14 cellular contexts compared by ENCODE assay signal in genomic region chr1:170700842-170701305, GRCh38. TPM values are rescaled to one million over a fixed set of nuclear protein-coding genes. Genes with fewer than 3 reads are reported as not detected.
DNase-seq lines count a peak whose midpoint lies in the region; ATAC-seq and TF ChIP-seq lines count a peak whose summit lies in the region.
"Had no signal": no experiment of that assay in that cellular context is flagged by ENCODE, and none has a peak within 500 bp of the region (broad histone marks: within the 10 kb centered on the region; RNA-seq: fewer than 3 reads in every experiment).

No MANE protein-coding gene starts in this region.

- no peaks in the 10 kb centered on the region for H3K4me1 Mint-ChIP-seq in endodermal cell

- H3K9me2 ChIP-seq in hepatocyte (replicated peaks; ENCODE audit: insufficient read depth), result no peaks in the 10 kb centered on the region

- 81 to 82% methylated on average over 1 of the region's 1 CpG for WGBS in heart right ventricle, 2 donors
- 63% methylated on average over 1 of the region's 1 CpG for WGBS in hepatocyte (ENCODE audit: low lambda C conversion rate, missing lambda C conversion rate)
- WGBS in endodermal cell (ENCODE audit: insufficient coverage in 1 of 2, insufficient read length in 1 of 2), 2 experiments, result 83 to 100% methylated on average over 1 of the region's 1 CpG

- no peak for TF ChIP-seq POLR2A in vagina (IDR thresholded peaks at IDR 0.05)

- ATAC-seq in heart right ventricle (peak in 3 of 8 donors; percentile 26 to 68 (median 47)), left ventricle myocardium superior (no peak), GM19023 (IDR thresholded peaks at IDR 0.05; ENCODE audit: unreplicated experiment) (no peak)

- H3K4me1 ChIP-seq in heart right ventricle (peaks cover 11 to 57% (median 52%) of the 10 kb centered on the region in 9 donors), hepatocyte (ENCODE audit: insufficient read depth) (peaks cover 17% of the 10 kb centered on the region), vagina (peaks cover 81% of the 10 kb centered on the region), endodermal cell (ENCODE audit: control insufficient read depth, insufficient read depth, low read length) (no peaks in the 10 kb centered on the region)
- H3K4me1 ChIP-seq: parathyroid adenoma had no signal

- in situ Hi-C loops in astrocyte of the spinal cord (cut with HindIII; ENCODE audit: low sequenced_read_pairs), result no loop called here

- intact Hi-C loops in heart right ventricle (cut with DNase I) (no loop called here), left ventricle myocardium superior (cut with micrococcal nuclease) (no loop called here), vagina (cut with DNase I) (no loop called here)

- H3K36me3 ChIP-seq in heart right ventricle (no peaks in the 10 kb centered on the region), hepatocyte (replicated peaks; ENCODE audit: insufficient read depth, low read depth) (no peaks in the 10 kb centered on the region), vagina (no peaks in the 10 kb centered on the region), endodermal cell (ENCODE audit: control insufficient read depth, insufficient read depth, low read length) (no peaks in the 10 kb centered on the region)

- H3K4me2 ChIP-seq in hepatocyte, result no peak overlapping the region

- H3K9ac ChIP-seq in endodermal cell (ENCODE audit: extremely low read depth, low read length, poor library complexity, severe bottlenecking), result no peak overlapping the region
- H3K9ac ChIP-seq: parathyroid adenoma had no signal

- H3K27me3 ChIP-seq in heart right ventricle, result no peaks in the 10 kb centered on the region
- H3K27me3 ChIP-seq in hepatocyte, result no peaks in the 10 kb centered on the region
- H3K27me3 ChIP-seq in vagina, result no peaks in the 10 kb centered on the region
- no peaks in the 10 kb centered on the region for H3K27me3 ChIP-seq in endodermal cell (ENCODE audit: control insufficient read depth, insufficient read depth, low read length, poor library complexity, severe bottlenecking)

- H3K36me3 Mint-ChIP-seq in endodermal cell (ENCODE audit: low read depth), result no peaks in the 10 kb centered on the region

- H3K9me3 ChIP-seq in heart right ventricle (no peaks in the 10 kb centered on the region), hepatocyte (ENCODE audit: low read depth) (no peaks in the 10 kb centered on the region), vagina (no peaks in the 10 kb centered on the region), endodermal cell (ENCODE audit: control insufficient read depth, low read length) (no peaks in the 10 kb centered on the region)

- no peak overlapping the region for H3K4me3 Mint-ChIP-seq in endodermal cell

- no peaks in the 10 kb centered on the region for H3K27me3 Mint-ChIP-seq in endodermal cell (ENCODE audit: insufficient read depth)

- no peak overlapping the region for H3K4me3 ChIP-seq in heart right ventricle
- no peak overlapping the region for H3K4me3 ChIP-seq in astrocyte of the spinal cord (ENCODE audit: low read depth, low read length)
- H3K4me3 ChIP-seq in hepatocyte, result no peak overlapping the region
- H3K4me3 ChIP-seq in vagina, result no peak overlapping the region
- no peak overlapping the region for H3K4me3 ChIP-seq in endodermal cell (ENCODE audit: low read length)

- no peaks in the 10 kb centered on the region for H3K9me3 Mint-ChIP-seq in endodermal cell

- TF ChIP-seq CTCF in heart right ventricle (IDR thresholded peaks at IDR 0.05) (no peak), astrocyte of the spinal cord (IDR thresholded peaks at IDR 0.05; ENCODE audit: low read depth, low read length) (no peak), hepatocyte (IDR thresholded peaks at IDR 0.05; ENCODE audit: poor library complexity) (no peak), vagina (IDR thresholded peaks at IDR 0.05) (no peak), endodermal cell (conservative IDR thresholded peaks at IDR 0.05) (no peak)

- H3K27ac Mint-ChIP-seq in endodermal cell, result no peak overlapping the region

- H4K20me1 ChIP-seq in hepatocyte (ENCODE audit: insufficient read depth, poor library complexity, severe bottlenecking), result peaks cover 13% of the 10 kb centered on the region

- no peak for DNase-seq in heart right ventricle
- DNase-seq in left ventricle myocardium superior, result no peak
- DNase-seq in astrocyte of the spinal cord (ENCODE audit: low read depth, low spot score), result peak; percentile 63
- no peak for DNase-seq in hepatocyte (ENCODE audit: low spot score)
- no peak for DNase-seq in vagina (ENCODE audit: extremely low spot score in 2 of 2)
- DNase-seq in endodermal cell, result no peak
- DNase-seq in cortex of kidney (lab: John Stamatoyannopoulos, UW), result no peak
- DNase-seq: activated effector memory CD4-positive, alpha-beta T cell treated with Interleukin-2 at 50 U/mL for 16 hours; head of caudate nucleus; NCI-H1436 treated with DMSO at 0.1 percent for 48 hours; NCI-H345 had no signal

- H3K27ac ChIP-seq in heart right ventricle, result peak overlapping the region in 7 of 10 donors; percentile 7 to 79 (median 49)
- H3K27ac ChIP-seq in hepatocyte, result peak overlapping the region; percentile 57
- peak overlapping the region; percentile 64 for H3K27ac ChIP-seq in vagina
- H3K27ac ChIP-seq in endodermal cell (ENCODE audit: low read depth, low read length), result no peak overlapping the region
- H3K27ac ChIP-seq: HL-60, parathyroid adenoma had no signal

- H3K79me2 ChIP-seq in hepatocyte, result peaks cover 11% of the 10 kb centered on the region
- H3K79me2 ChIP-seq: parathyroid adenoma had no signal

- no peak overlapping the region for H2AFZ ChIP-seq in hepatocyte
- H2AFZ ChIP-seq: parathyroid adenoma had no signal

RNA-seq across cellular contexts. Expression of gene PRRX1, which starts 36.9 kb away (rescaled TPM):
- total RNA-seq in heart right ventricle (100 to 1,000 TPM in 6 of 10 donors, 10 to 100 TPM in 4; 29.7 to 113 (median 104) TPM), left ventricle myocardium superior (36.5 TPM), hepatocyte (41.5 and 42.3 TPM in 2 replicates), vagina (108 TPM), endodermal cell (not detected)
- polyA plus RNA-seq in heart right ventricle (10 to 100 TPM; 23.0 to 25.6 TPM), hepatocyte (9.8 and 11.0 TPM in 2 replicates)
- 13.7 TPM for polyA plus RNA-seq in endodermal cell (2013, experiment 1 of 2)
- polyA plus RNA-seq in endodermal cell (2013, experiment 2 of 2), result 14.4 TPM

Comparison
In these comparisons a context has a peak if more than half of its experiments do, and no peak if none do; other contexts are left out.
1. RNA of gene PRRX1, which starts 36.9 kb away (total RNA-seq): 108 TPM in vagina (single experiment), 29.7 to 113 TPM in heart right ventricle, 41.5 to 42.3 TPM in hepatocyte and 36.5 TPM in left ventricle myocardium superior (single experiment); not detected in endodermal cell; every median in the first group is over 10 times any median in the second.